Comparison of ENCODE assay signal across 9 cellular contexts in the genomic region with DNA sequence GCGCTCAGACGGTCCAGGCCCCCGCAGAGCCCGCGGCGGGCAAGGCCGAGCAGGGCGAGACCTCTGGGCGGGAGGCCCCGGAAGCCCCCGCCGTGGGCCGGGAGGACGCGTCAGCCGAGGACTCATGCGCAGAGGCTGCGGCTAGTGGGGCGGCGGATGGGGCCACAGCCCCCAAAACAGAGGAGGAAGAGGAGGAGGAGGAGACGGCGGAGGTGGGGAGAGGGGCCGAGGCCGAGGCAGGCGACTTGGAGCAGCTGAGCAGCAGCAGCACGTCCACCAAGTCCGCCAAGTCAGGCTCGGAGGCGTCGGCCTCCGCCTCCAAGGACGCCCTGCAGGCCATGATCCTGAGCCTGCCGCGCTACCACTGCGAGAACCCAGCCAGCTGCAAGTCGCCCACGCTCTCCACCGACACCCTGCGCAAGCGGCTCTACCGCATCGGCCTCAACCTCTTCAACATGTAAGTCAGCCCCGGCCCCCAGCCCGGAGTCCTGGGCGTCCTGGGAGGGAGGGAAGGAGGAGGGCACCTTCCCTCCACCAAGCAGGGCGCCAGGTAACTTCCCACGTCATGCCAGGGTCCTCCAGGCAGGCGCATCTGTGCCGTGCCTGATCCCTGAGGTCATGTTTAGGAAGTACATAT.
DNase-seq lines count a peak whose midpoint lies in the region; ATAC-seq and TF ChIP-seq lines count a peak whose summit lies in the region.
"Had no signal": no experiment of that assay in that cellular context is flagged by ENCODE, and none has a peak within 500 bp of the region (broad histone marks: within the 10 kb centered on the region; RNA-seq: fewer than 3 reads in every experiment).

No MANE protein-coding gene starts in this region.

- POLR2A ChIA-PET in activated naive CD8-positive, alpha-beta T cell treated with anti-CD3 and anti-CD28 coated beads, Interleukin-2, amount 10 ng/mL, durations not matched to agents 7 days and 5 days (lab: Charles Lee): no interaction called here

- peak overlapping the region; percentile 82 for H3K4me3 Mint-ChIP-seq in activated naive CD8-positive, alpha-beta T cell treated with anti-CD3 and anti-CD28 coated beads, Interleukin-2, amount 10 ng/mL, durations not matched to agents 7 days and 5 days
- H3K4me3 Mint-ChIP-seq in CD14-positive monocyte: peak overlapping the region in 1 of 2 donors; percentile 69

- ATAC-seq in activated naive CD8-positive, alpha-beta T cell treated with anti-CD3 and anti-CD28 coated beads, Interleukin-2, amount 10 ng/mL, durations not matched to agents 7 days and 5 days (ENCODE audit: low read depth): peak; percentile 74
- ATAC-seq in GM18520 (IDR thresholded peaks at IDR 0.05; ENCODE audit: unreplicated experiment): no peak

- no peaks in the 10 kb centered on the region for H3K9me3 Mint-ChIP-seq in activated naive CD8-positive, alpha-beta T cell treated with anti-CD3 and anti-CD28 coated beads, Interleukin-2, amount 10 ng/mL, durations not matched to agents 7 days and 5 days
- H3K9me3 Mint-ChIP-seq in CD14-positive monocyte: peaks cover 0 to 6% (median 0%) of the 10 kb centered on the region in 7 donors

- H3K4me1 ChIP-seq in HUES6 (ENCODE audit: control insufficient read depth, insufficient read depth, low read length): peaks cover 40% of the 10 kb centered on the region

- H3K9me3 ChIP-seq in HUES6 (ENCODE audit: control insufficient read depth, insufficient read depth, low read depth, low read length): no peaks in the 10 kb centered on the region

- H3K27ac ChIP-seq in HUES6 (ENCODE audit: low read depth, low read length): no peak overlapping the region

- no peak for TF ChIP-seq CTCF in CD14-positive monocyte (IDR thresholded peaks at IDR 0.05)

- peaks cover 30% of the 10 kb centered on the region for H3K27me3 ChIP-seq in HUES6 (ENCODE audit: control insufficient read depth, insufficient read depth, low read length)

- peak overlapping the region; percentile 37 for H3K4me3 ChIP-seq in HUES6 (ENCODE audit: low read depth, low read length)

- H3K9ac ChIP-seq in HUES6 (ENCODE audit: low read length): no peak overlapping the region

- H3K36me3 Mint-ChIP-seq in activated naive CD8-positive, alpha-beta T cell treated with anti-CD3 and anti-CD28 coated beads, Interleukin-2, amount 10 ng/mL, durations not matched to agents 7 days and 5 days: peaks cover 2% of the 10 kb centered on the region
- H3K36me3 Mint-ChIP-seq in CD14-positive monocyte: no peaks in the 10 kb centered on the region

- H3K27me3 Mint-ChIP-seq in activated naive CD8-positive, alpha-beta T cell treated with anti-CD3 and anti-CD28 coated beads, Interleukin-2, amount 10 ng/mL, durations not matched to agents 7 days and 5 days: peaks cover 10% of the 10 kb centered on the region
- peaks cover 27 to 42% (median 35%) of the 10 kb centered on the region in 3 donors for H3K27me3 Mint-ChIP-seq in CD14-positive monocyte (ENCODE audit: low read depth in 3 of 3)

- DNase-seq in activated naive CD8-positive, alpha-beta T cell treated with anti-CD3 and anti-CD28 coated beads, Interleukin-2, amount 10 ng/mL, durations not matched to agents 7 days and 5 days: peak; percentile 55
- peak; percentile 81 for DNase-seq in islet precursor cell
- peak; percentile 26 for DNase-seq in stimulated activated CD4-positive, alpha-beta T cell treated with anti-CD3 and anti-CD28 coated beads, Interleukin-4, amount 100 ng/mL, for 24 hours
- DNase-seq in CD14-positive monocyte (ENCODE audit: low spot score): no peak
- no peak for DNase-seq in SKM-1 treated with dmso at 0.1 percent for 144 hours (lab: John Stamatoyannopoulos, UW; ENCODE audit: unreplicated experiment)
- DNase-seq in NCI-H2171 (lab: John Stamatoyannopoulos, UW): no peak
- DNase-seq: NCI-H1048 had no signal

- no peaks in the 10 kb centered on the region for H3K36me3 ChIP-seq in HUES6 (ENCODE audit: control insufficient read depth, insufficient read depth, low read length)

- peak overlapping the region; percentile 75 for H3K27ac Mint-ChIP-seq in activated naive CD8-positive, alpha-beta T cell treated with anti-CD3 and anti-CD28 coated beads, Interleukin-2, amount 10 ng/mL, durations not matched to agents 7 days and 5 days
- no peak overlapping the region for H3K27ac Mint-ChIP-seq in CD14-positive monocyte

- H3K4me1 Mint-ChIP-seq in activated naive CD8-positive, alpha-beta T cell treated with anti-CD3 and anti-CD28 coated beads, Interleukin-2, amount 10 ng/mL, durations not matched to agents 7 days and 5 days: peaks cover 15% of the 10 kb centered on the region
- H3K4me1 Mint-ChIP-seq in CD14-positive monocyte: peaks cover 7% of the 10 kb centered on the region

- intact Hi-C loops in CD14-positive monocyte (cut with micrococcal nuclease): no loop called here

Comparison
In these comparisons a context has a peak if more than half of its experiments do, and no peak if none do; other contexts are left out.
1. DNase-seq: peak in activated naive CD8-positive, alpha-beta T cell treated with anti-CD3 and anti-CD28 coated beads, Interleukin-2, amount 10 ng/mL, durations not matched to agents 7 days and 5 days (single experiment), islet precursor cell (single experiment) and stimulated activated CD4-positive, alpha-beta T cell treated with anti-CD3 and anti-CD28 coated beads, Interleukin-4, amount 100 ng/mL, for 24 hours (single experiment); none in CD14-positive monocyte (single experiment), SKM-1 treated with dmso at 0.1 percent for 144 hours (single experiment) and NCI-H2171 (single experiment).